In the genomic region with DNA sequence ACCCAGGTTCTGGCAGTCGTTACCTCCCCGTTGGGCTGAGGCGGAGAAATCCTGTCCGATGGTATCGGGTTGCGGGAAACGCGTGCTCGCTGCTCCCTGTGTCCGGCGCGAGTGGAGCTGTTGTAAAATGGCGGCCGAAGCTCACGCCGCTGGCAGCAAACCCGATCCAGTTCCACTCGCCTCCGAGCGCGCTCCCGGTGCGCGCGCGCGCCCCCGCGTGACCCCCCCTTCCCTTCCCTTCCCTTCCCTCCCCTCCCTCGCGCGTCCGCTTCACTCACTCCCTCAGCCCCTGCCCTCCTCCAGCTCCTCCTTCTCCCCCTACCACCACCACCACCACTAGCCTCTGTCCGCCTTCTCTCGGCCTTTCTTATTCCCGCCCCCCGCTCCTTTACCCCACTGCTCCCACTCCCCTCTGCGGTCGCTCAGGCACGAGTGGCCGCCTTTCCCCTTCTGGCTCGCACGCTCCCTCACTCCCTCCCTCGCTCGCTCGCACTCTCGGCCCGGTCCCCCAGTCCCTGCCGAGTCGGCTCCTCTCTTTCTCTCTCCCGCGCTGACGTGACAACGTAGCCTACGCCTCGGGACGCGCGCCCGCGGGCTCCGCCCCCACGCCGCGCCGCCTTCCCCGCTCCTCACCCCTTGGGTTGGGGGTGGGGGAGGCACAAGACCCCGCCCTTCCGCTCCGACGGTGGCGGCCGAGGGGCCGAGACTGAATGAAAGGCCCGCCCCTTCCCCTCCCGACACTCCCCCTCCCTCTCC, we compare ENCODE assay signal across 8 cellular contexts. TPM values are rescaled to one million over a fixed set of nuclear protein-coding genes. Genes with fewer than 3 reads are reported as not detected.
DNase-seq lines count a peak whose midpoint lies in the region; ATAC-seq, FAIRE-seq and TF ChIP-seq lines count a peak whose summit lies in the region.

A gene (minus strand): TSS at position 113 of the 756 bp plus-strand sequence. CDS start 1,447 bp downstream, outside the sequence.

- FAIRE-seq in bronchial epithelial cell (lab: Jason Lieb, UNC): no peak

- H3F3A ChIP-seq in smooth muscle cell (ENCODE audit: low read depth): no peaks in the 10 kb centered on the region

- H3K4me2 ChIP-seq in smooth muscle cell: peak within 1 kb of the TSS; percentile 86

- H3K4me3 Mint-ChIP-seq in WTC11: peak within 1 kb of the TSS; percentile 94

- no peaks in the 10 kb centered on the region for H3K9me3 ChIP-seq in smooth muscle cell (replicated peaks; ENCODE audit: low read depth)

- H3K79me2 ChIP-seq in smooth muscle cell (ENCODE audit: low read depth): peaks cover 47% of the 10 kb centered on the region

- H3K27me3 Mint-ChIP-seq in WTC11 (ENCODE audit: low read depth): no peaks in the 10 kb centered on the region

- DNase-seq in AG08396 (ENCODE audit: low spot score): peak; percentile 94
- peak; percentile 96 for DNase-seq in NCI-H226
- peak; percentile 98 for DNase-seq in WTC11 (ENCODE audit: low spot score)
- peak; percentile 86 for DNase-seq in bronchial epithelial cell (ENCODE audit: low read depth)
- peak; percentile 85 for DNase-seq in iPS-NIHi7 (ENCODE audit: extremely low spot score)
- DNase-seq in smooth muscle cell (lab: John Stamatoyannopoulos, UW; ENCODE audit: unreplicated experiment): peak; percentile 95

- H2AFZ ChIP-seq in smooth muscle cell (ENCODE audit: low read depth): peak within 1 kb of the TSS; percentile 86

- ATAC-seq in GM19023 (IDR thresholded peaks at IDR 0.05; ENCODE audit: unreplicated experiment) (peak; percentile 75), HG03196 (IDR thresholded peaks at IDR 0.05; ENCODE audit: unreplicated experiment) (peak; percentile 75), WTC11 (peak; percentile 85)

- H3K36me3 ChIP-seq in bronchial epithelial cell (ENCODE audit: control insufficient read depth, insufficient read depth, low read length) (peaks cover 3% of the 10 kb centered on the region), smooth muscle cell (ENCODE audit: low read depth) (peaks cover 8% of the 10 kb centered on the region)

- POLR2A ChIA-PET in WTC11 (lab: Charles Lee): interaction anchor here (0.6 to 5.2 kb wide), 8 partner anchors 25 to 1606 kb away, joined by 3 to 102 read pairs (median 4); a partner anchor contains a TSS

- under 1% methylated on average over 58 of the region's 76 CpGs for WGBS in smooth muscle cell (ENCODE audit: low lambda C conversion rate)

- peaks cover 8% of the 10 kb centered on the region for H3K9me3 Mint-ChIP-seq in WTC11

- peak within 1 kb of the TSS; percentile 98 for H3K27ac Mint-ChIP-seq in WTC11

- peak within 1 kb of the TSS; percentile 99 for H3K9ac ChIP-seq in smooth muscle cell (ENCODE audit: low read depth)

- H3K27me3 ChIP-seq in bronchial epithelial cell (ENCODE audit: control insufficient read depth, insufficient read depth, low read length): no peaks in the 10 kb centered on the region
- no peaks in the 10 kb centered on the region for H3K27me3 ChIP-seq in smooth muscle cell (ENCODE audit: low read depth)

- TF ChIP-seq CTCF in WTC11 (IDR thresholded peaks at IDR 0.05) (no peak), bronchial epithelial cell (IDR thresholded peaks at IDR 0.05; ENCODE audit: insufficient read depth, low read length, severe bottlenecking) (no peak), smooth muscle cell (IDR thresholded peaks at IDR 0.05; ENCODE audit: borderline replicate concordance, insufficient read depth, poor library complexity, severe bottlenecking) (no peak)

- peaks cover 46% of the 10 kb centered on the region for H3K36me3 Mint-ChIP-seq in WTC11

- CTCF ChIA-PET in WTC11 (lab: Charles Lee): interaction anchor here (1.6 kb wide), 1 partner anchor 36 kb away, joined by 7 read pairs; no protein-coding TSS in a partner anchor

- peaks cover 46% of the 10 kb centered on the region for H4K20me1 ChIP-seq in smooth muscle cell (ENCODE audit: low read depth)

- peak within 1 kb of the TSS; percentile 84 for H3K4me3 ChIP-seq in bronchial epithelial cell (ENCODE audit: low read depth, low read length)
- H3K4me3 ChIP-seq in smooth muscle cell: peak within 1 kb of the TSS; percentile 95

- peaks cover 19% of the 10 kb centered on the region for H3K4me1 ChIP-seq in smooth muscle cell (ENCODE audit: low read depth)

- peaks cover 47% of the 10 kb centered on the region for H3K4me1 Mint-ChIP-seq in WTC11

- peak within 1 kb of the TSS; percentile 99 for H3K27ac ChIP-seq in smooth muscle cell (ENCODE audit: low read depth)

TF ChIP-seq in WTC11, 78 proteins besides CTCF, POLR2A, EP300 and RAD21 (continues in another document):
- TF ChIP-seq IRF2 (CRISPR knock-in tag; IDR thresholded peaks at IDR 0.05; ENCODE audit: borderline replicate concordance, low read depth): no peak
- TF ChIP-seq, protein P1, sequence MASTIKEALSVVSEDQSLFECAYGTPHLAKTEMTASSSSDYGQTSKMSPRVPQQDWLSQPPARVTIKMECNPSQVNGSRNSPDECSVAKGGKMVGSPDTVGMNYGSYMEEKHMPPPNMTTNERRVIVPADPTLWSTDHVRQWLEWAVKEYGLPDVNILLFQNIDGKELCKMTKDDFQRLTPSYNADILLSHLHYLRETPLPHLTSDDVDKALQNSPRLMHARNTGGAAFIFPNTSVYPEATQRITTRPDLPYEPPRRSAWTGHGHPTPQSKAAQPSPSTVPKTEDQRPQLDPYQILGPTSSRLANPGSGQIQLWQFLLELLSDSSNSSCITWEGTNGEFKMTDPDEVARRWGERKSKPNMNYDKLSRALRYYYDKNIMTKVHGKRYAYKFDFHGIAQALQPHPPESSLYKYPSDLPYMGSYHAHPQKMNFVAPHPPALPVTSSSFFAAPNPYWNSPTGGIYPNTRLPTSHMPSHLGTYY (CRISPR knock-in tag; IDR thresholded peaks at IDR 0.05): 0 out of 2 replicates have a peak, but pooled peaks have one; percentile 35
- TF ChIP-seq, protein P2, sequence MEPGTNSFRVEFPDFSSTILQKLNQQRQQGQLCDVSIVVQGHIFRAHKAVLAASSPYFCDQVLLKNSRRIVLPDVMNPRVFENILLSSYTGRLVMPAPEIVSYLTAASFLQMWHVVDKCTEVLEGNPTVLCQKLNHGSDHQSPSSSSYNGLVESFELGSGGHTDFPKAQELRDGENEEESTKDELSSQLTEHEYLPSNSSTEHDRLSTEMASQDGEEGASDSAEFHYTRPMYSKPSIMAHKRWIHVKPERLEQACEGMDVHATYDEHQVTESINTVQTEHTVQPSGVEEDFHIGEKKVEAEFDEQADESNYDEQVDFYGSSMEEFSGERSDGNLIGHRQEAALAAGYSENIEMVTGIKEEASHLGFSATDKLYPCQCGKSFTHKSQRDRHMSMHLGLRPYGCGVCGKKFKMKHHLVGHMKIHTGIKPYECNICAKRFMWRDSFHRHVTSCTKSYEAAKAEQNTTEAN (CRISPR knock-in tag; IDR thresholded peaks at IDR 0.05): no peak; the same call in 1 of the 2 replicates
- no peak; the same call in 1 of the 2 replicates for TF ChIP-seq CBFB (CRISPR knock-in tag; IDR thresholded peaks at IDR 0.05; ENCODE audit: low read depth)
- TF ChIP-seq, protein P3, sequence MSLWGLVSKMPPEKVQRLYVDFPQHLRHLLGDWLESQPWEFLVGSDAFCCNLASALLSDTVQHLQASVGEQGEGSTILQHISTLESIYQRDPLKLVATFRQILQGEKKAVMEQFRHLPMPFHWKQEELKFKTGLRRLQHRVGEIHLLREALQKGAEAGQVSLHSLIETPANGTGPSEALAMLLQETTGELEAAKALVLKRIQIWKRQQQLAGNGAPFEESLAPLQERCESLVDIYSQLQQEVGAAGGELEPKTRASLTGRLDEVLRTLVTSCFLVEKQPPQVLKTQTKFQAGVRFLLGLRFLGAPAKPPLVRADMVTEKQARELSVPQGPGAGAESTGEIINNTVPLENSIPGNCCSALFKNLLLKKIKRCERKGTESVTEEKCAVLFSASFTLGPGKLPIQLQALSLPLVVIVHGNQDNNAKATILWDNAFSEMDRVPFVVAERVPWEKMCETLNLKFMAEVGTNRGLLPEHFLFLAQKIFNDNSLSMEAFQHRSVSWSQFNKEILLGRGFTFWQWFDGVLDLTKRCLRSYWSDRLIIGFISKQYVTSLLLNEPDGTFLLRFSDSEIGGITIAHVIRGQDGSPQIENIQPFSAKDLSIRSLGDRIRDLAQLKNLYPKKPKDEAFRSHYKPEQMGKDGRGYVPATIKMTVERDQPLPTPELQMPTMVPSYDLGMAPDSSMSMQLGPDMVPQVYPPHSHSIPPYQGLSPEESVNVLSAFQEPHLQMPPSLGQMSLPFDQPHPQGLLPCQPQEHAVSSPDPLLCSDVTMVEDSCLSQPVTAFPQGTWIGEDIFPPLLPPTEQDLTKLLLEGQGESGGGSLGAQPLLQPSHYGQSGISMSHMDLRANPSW (CRISPR knock-in tag; conservative IDR thresholded peaks at IDR 0.05; ENCODE audit: low read depth): 0 out of 2 replicates have a peak, but pooled peaks have one; percentile 62
- TF ChIP-seq, protein P4, sequence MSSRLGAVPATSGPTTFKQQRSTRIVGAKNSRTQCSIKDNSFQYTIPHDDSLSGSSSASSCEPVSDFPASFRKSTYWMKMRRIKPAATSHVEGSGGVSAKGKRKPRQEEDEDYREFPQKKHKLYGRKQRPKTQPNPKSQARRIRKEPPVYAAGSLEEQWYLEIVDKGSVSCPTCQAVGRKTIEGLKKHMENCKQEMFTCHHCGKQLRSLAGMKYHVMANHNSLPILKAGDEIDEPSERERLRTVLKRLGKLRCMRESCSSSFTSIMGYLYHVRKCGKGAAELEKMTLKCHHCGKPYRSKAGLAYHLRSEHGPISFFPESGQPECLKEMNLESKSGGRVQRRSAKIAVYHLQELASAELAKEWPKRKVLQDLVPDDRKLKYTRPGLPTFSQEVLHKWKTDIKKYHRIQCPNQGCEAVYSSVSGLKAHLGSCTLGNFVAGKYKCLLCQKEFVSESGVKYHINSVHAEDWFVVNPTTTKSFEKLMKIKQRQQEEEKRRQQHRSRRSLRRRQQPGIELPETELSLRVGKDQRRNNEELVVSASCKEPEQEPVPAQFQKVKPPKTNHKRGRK (CRISPR knock-in tag; IDR thresholded peaks at IDR 0.05; ENCODE audit: borderline replicate concordance): no peak
- TF ChIP-seq, protein P5, sequence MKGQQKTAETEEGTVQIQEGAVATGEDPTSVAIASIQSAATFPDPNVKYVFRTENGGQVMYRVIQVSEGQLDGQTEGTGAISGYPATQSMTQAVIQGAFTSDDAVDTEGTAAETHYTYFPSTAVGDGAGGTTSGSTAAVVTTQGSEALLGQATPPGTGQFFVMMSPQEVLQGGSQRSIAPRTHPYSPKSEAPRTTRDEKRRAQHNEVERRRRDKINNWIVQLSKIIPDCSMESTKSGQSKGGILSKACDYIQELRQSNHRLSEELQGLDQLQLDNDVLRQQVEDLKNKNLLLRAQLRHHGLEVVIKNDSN (CRISPR knock-in tag; IDR thresholded peaks at IDR 0.05): no peak

RNA-seq across cellular contexts. Expression of the gene that starts here (rescaled TPM):
- total RNA-seq in WTC11 (2021) (139 to 150 TPM (median 144 TPM) in 3 replicates), bronchial epithelial cell (48.8 and 66.6 TPM in 2 replicates), smooth muscle cell (74.6 and 87.3 TPM in 2 replicates)
- 53.1 and 60.9 TPM in 2 replicates for polyA plus RNA-seq in smooth muscle cell

Comparison
In these comparisons a context has a peak if more than half of its experiments do, and no peak if none do; other contexts are left out.
1. Peak in every context shown above with its lines: DNase-seq, ATAC-seq, H3K4me3 ChIP-seq and H3K27ac ChIP-seq.